Comparison of ENCODE assay signal across 17 cellular contexts in genomic region chr1:201277441-201277840, GRCh38. TPM values are rescaled to one million over a fixed set of nuclear protein-coding genes. Genes with fewer than 3 reads are reported as not detected.
A peak's percentile ranks its signal among the peaks of the same experiment; 100 is the strongest.
DNase-seq lines count a peak whose midpoint lies in the region; ATAC-seq and TF ChIP-seq lines count a peak whose summit lies in the region.
"Had no signal": no experiment of that assay in that cellular context is flagged by ENCODE, and none has a peak within 500 bp of the region (broad histone marks: within the 10 kb centered on the region; RNA-seq: fewer than 3 reads in every experiment).

No MANE protein-coding gene starts in this region.

- BruUV-seq in PC-9 (replicated peaks; lab: Mats Ljungman, UMichigan): no TSS peak

- H3K9me3 Mint-ChIP-seq in neural progenitor cell: no peaks in the 10 kb centered on the region

- peaks cover 8% of the 10 kb centered on the region for H3K27me3 Mint-ChIP-seq in neural progenitor cell (ENCODE audit: insufficient read depth, low read depth)

- H3K36me3 ChIP-seq in PC-9 (ENCODE audit: low read depth) (no peaks in the 10 kb centered on the region), esophagus (ENCODE audit: control insufficient read depth in 2 of 2, insufficient read depth in 2 of 2, low read length in 1 of 2) (no peaks in the 10 kb centered on the region), neural progenitor cell (no peaks in the 10 kb centered on the region), suprapubic skin (no peaks in the 10 kb centered on the region)
- H3K36me3 ChIP-seq: HAP-1, SJSA1 had no signal

- H4K20me1 ChIP-seq in PC-9 (ENCODE audit: insufficient read depth) (no peaks in the 10 kb centered on the region), neural progenitor cell (ENCODE audit: low read depth) (no peaks in the 10 kb centered on the region)

- no peak overlapping the region for H3K4me3 Mint-ChIP-seq in neural progenitor cell
- H3K4me3 Mint-ChIP-seq: CD14-positive monocyte had no signal

- POLR2A ChIA-PET in PC-9 (lab: Charles Lee; ENCODE audit: unreplicated experiment): interaction anchor here (1.0 kb wide), 1 partner anchor 436 kb away, joined by 5 read pairs; no protein-coding TSS in a partner anchor

- H3K9me3 ChIP-seq in PC-9 (ENCODE audit: insufficient read depth, low read depth) (no peaks in the 10 kb centered on the region), esophagus (ENCODE audit: control insufficient read depth in 2 of 2, insufficient read depth in 1 of 2, low read depth in 1 of 2, low read length in 1 of 2) (no peaks in the 10 kb centered on the region), neural progenitor cell (ENCODE audit: low read depth) (no peaks in the 10 kb centered on the region), suprapubic skin (no peaks in the 10 kb centered on the region)
- H3K9me3 ChIP-seq: HAP-1, SJSA1 had no signal

- H3K27ac ChIP-seq in PC-9 (peak overlapping the region; percentile 78), esophagus (ENCODE audit: low read depth in 2 of 2, low read length in 1 of 2) (peak overlapping the region; percentile 92 to 94), neural progenitor cell (no peak overlapping the region), suprapubic skin (peak overlapping the region; percentile 83)
- H3K27ac ChIP-seq: KMS-11, SJSA1 had no signal

- TF ChIP-seq EP300 in suprapubic skin (IDR thresholded peaks at IDR 0.05): no peak

- DNase-seq in PC-9: peak in 1 of 2 experiments; percentile 58
- no peak for DNase-seq in neural progenitor cell (ENCODE audit: low spot score)
- DNase-seq in suprapubic skin (ENCODE audit: low spot score in 2 of 2): no peak
- no peak for DNase-seq in stimulated activated CD4-positive, alpha-beta T cell treated with anti-CD3 and anti-CD28 coated beads, Interleukin-2, amount 100 ng/mL, for 48 hours
- DNase-seq in NCI-H1436 treated with DMSO at 0.1 percent for 48 hours (lab: John Stamatoyannopoulos, UW): no peak
- DNase-seq: AML-193, DND-41, NCI-H1417 treated with DMSO at 0.1 percent for 48 hours, NCI-H1930, NCI-H226, NCI-H524 treated with DMSO at 0.1 percent for 48 hours had no signal

- H2AFZ ChIP-seq in PC-9 (no peak overlapping the region), neural progenitor cell (replicated peaks) (no peak overlapping the region)

- H3K9ac ChIP-seq in neural progenitor cell: no peak overlapping the region
- H3K9ac ChIP-seq: KMS-11 had no signal

- H3K27me3 ChIP-seq in PC-9 (ENCODE audit: insufficient read depth, low read depth) (no peaks in the 10 kb centered on the region), esophagus (ENCODE audit: control insufficient read depth in 1 of 2, insufficient read depth in 2 of 2, low read length in 2 of 2) (no peaks in the 10 kb centered on the region), neural progenitor cell (peaks cover 11% of the 10 kb centered on the region), suprapubic skin (no peaks in the 10 kb centered on the region)

- intact Hi-C loops in PC-9 (cut with micrococcal nuclease; ENCODE audit: unreplicated experiment): no loop called here

- H3K36me3 Mint-ChIP-seq in neural progenitor cell: no peaks in the 10 kb centered on the region
- H3K36me3 Mint-ChIP-seq: CD14-positive monocyte had no signal

- 65 to 76% methylated on average over 4 of the region's 4 CpGs for WGBS in esophagus, 2 donors
- WGBS in suprapubic skin: 61% methylated on average over 4 of the region's 4 CpGs

- H3K4me2 ChIP-seq in PC-9: peak overlapping the region; percentile 57
- no peak overlapping the region for H3K4me2 ChIP-seq in neural progenitor cell
- H3K4me2 ChIP-seq: KMS-11 had no signal

- TF ChIP-seq CTCF in PC-9 (conservative IDR thresholded peaks at IDR 0.05) (no peak), neural progenitor cell (IDR thresholded peaks at IDR 0.05) (no peak), suprapubic skin (IDR thresholded peaks at IDR 0.05) (no peak)

- H3K4me1 ChIP-seq in PC-9 (replicated peaks; ENCODE audit: insufficient read depth): peaks cover 33% of the 10 kb centered on the region
- peaks cover 0 to 23% of the 10 kb centered on the region in 2 donors for H3K4me1 ChIP-seq in esophagus (ENCODE audit: control insufficient read depth in 2 of 2, insufficient read depth in 2 of 2, low read length in 1 of 2)
- H3K4me1 ChIP-seq in neural progenitor cell: no peaks in the 10 kb centered on the region
- peaks cover 58% of the 10 kb centered on the region for H3K4me1 ChIP-seq in suprapubic skin
- H3K4me1 ChIP-seq: HAP-1 had no signal

- CTCF ChIA-PET in PC-9 (lab: Charles Lee): interaction anchor here (0.6 to 0.7 kb wide), 2 partner anchors 19 to 69 kb away, joined by 4 to 9 read pairs; no protein-coding TSS in a partner anchor

- H3K9me2 ChIP-seq in PC-9 (ENCODE audit: insufficient read depth): no peaks in the 10 kb centered on the region

- no peaks in the 10 kb centered on the region for H3K79me2 ChIP-seq in PC-9 (ENCODE audit: low read depth)
- H3K79me2 ChIP-seq in neural progenitor cell (ENCODE audit: low read depth): no peaks in the 10 kb centered on the region

- peaks cover 25% of the 10 kb centered on the region for H3F3A ChIP-seq in PC-9 (ENCODE audit: insufficient read depth, low read depth)
- H3F3A ChIP-seq in neural progenitor cell (ENCODE audit: low read depth): no peaks in the 10 kb centered on the region

- peak overlapping the region; percentile 54 for H3K27ac Mint-ChIP-seq in neural progenitor cell
- H3K27ac Mint-ChIP-seq: CD14-positive monocyte had no signal

- H3K4me1 Mint-ChIP-seq in neural progenitor cell: peaks cover 15% of the 10 kb centered on the region
- H3K4me1 Mint-ChIP-seq: CD14-positive monocyte had no signal

- no peak for TF ChIP-seq POLR2A in suprapubic skin (IDR thresholded peaks at IDR 0.05)

- H3K4me3 ChIP-seq in PC-9 (no peak overlapping the region), esophagus (ENCODE audit: low read depth in 1 of 2, low read length in 2 of 2) (no peak overlapping the region), neural progenitor cell (no peak overlapping the region), suprapubic skin (no peak overlapping the region)
- H3K4me3 ChIP-seq: HAP-1, SJSA1 had no signal

- no peak for ATAC-seq in HG02981 (IDR thresholded peaks at IDR 0.05; ENCODE audit: unreplicated experiment)

RNA-seq across cellular contexts. Expression of gene PKP1, which starts 5.9 kb away (rescaled TPM):
- total RNA-seq in PC-9 (2021): 0.94 and 1.1 TPM in 2 replicates
- polyA plus RNA-seq in esophagus: 100 to 1,000 TPM; 124 to 282 TPM
- 0.02 TPM in 1 of 2 replicates, not detected in the other for total RNA-seq in neural progenitor cell (ENCODE audit: low replicate concordance)
- 1,000 to 10,000 TPM in 3 of 4 donors, 100 to 1,000 TPM in 1; 888 to 1,187 (median 1,096) TPM for total RNA-seq in suprapubic skin
- total RNA-seq: SJSA1 had no signal
- polyA plus RNA-seq: CD14-positive monocyte had no signal

Comparison
In these comparisons a context has a peak if more than half of its experiments do, and no peak if none do; other contexts are left out.
1. RNA of gene PKP1, which starts 5.9 kb away (total RNA-seq): 888 to 1,187 TPM in suprapubic skin; 0.94 to 1.1 TPM in PC-9 and 0.02 TPM in neural progenitor cell; every median in the first group is over 100 times any median in the second.